Comparison of ENCODE assay signal across 1 cellular context in genomic region chr11:74000307-74000630, GRCh38.
TF ChIP-seq lines count a peak whose summit lies in the region.

No MANE protein-coding gene starts in this region.

TF ChIP-seq in K562, 482 proteins besides CTCF, POLR2A, EP300 and RAD21:
- TF ChIP-seq CHD4 (IDR thresholded peaks at IDR 0.05; ENCODE audit: insufficient read depth, insufficient replicate concordance, low read depth, low read length, poor library complexity, severe bottlenecking), result no peak
